Comparison of ENCODE assay signal across 13 cellular contexts in genomic region chr1:155896476-155896875, GRCh38. TPM values are rescaled to one million over a fixed set of nuclear protein-coding genes. Genes with fewer than 3 reads are reported as not detected.
"Had no signal": no experiment of that assay in that cellular context is flagged by ENCODE, and none has a peak within 500 bp of the region (broad histone marks: within the 10 kb centered on the region; RNA-seq: fewer than 3 reads in every experiment).

No MANE protein-coding gene starts in this region.

RNA-seq across cellular contexts. Expression of gene RXFP4, which starts 45.0 kb away (rescaled TPM):
- total RNA-seq: subcutaneous adipose tissue, suprapubic skin, temporal lobe, thoracic aorta, thyroid gland, tibial nerve, upper lobe of left lung, upper lobe of right lung, ureter, urinary bladder, uterus, vagina had no signal
- polyA plus RNA-seq: stomach had no signal
